ENCODE assay signal across 8 cellular contexts in genomic region chr14:73237219-73237785, GRCh38. TPM values are rescaled to one million over a fixed set of nuclear protein-coding genes. Genes with fewer than 3 reads are reported as not detected.
DNase-seq lines count a peak whose midpoint lies in the region; ATAC-seq, FAIRE-seq and TF ChIP-seq lines count a peak whose summit lies in the region.

Gene PAPLN (plus strand): TSS chr14:73237506. CDS start chr14:73239779, 2,273 bp downstream.

- H3K36me3 ChIP-seq in astrocyte (ENCODE audit: insufficient read depth, low read length) (no peaks in the 10 kb centered on the region), WERI-Rb-1 (no peaks in the 10 kb centered on the region)

- H3K4me3 ChIP-seq in astrocyte (ENCODE audit: insufficient read depth, low read depth, low read length), result peak within 1 kb of the TSS; percentile 56
- H3K4me3 ChIP-seq in WERI-Rb-1 (ENCODE audit: low read depth, low read length), result no peak within 1 kb of the TSS

- peak; percentile 70 for DNase-seq in CD1c-positive myeloid dendritic cell (ENCODE audit: extremely low spot score)
- no peak for DNase-seq in HTR-8/SVneo (ENCODE audit: insufficient read length, low spot score)
- DNase-seq in astrocyte (ENCODE audit: low read depth), result no peak
- peak; percentile 70 for DNase-seq in islet precursor cell
- DNase-seq in stimulated activated naive B cell treated with anti-CD40 and anti-IgM and Interleukin-4, amounts not matched to agents 10 μg/mL and 1 μg/mL and 100 μg/mL, for 72 hours, result no peak
- no peak for DNase-seq in WERI-Rb-1
- DNase-seq in NCI-H226, result no peak

- H3K27me3 ChIP-seq in astrocyte (ENCODE audit: insufficient read depth, low read length) (peaks cover 54% of the 10 kb centered on the region), WERI-Rb-1 (ENCODE audit: insufficient read depth, low read depth, severe bottlenecking) (no peaks in the 10 kb centered on the region)

- H3K79me2 ChIP-seq in astrocyte (ENCODE audit: insufficient read depth, low read length), result no peaks in the 10 kb centered on the region

- H3K4me2 ChIP-seq in astrocyte (ENCODE audit: low read length), result peak within 1 kb of the TSS; percentile 84

- H2AFZ ChIP-seq in astrocyte (ENCODE audit: low read depth, low read length), result peak within 1 kb of the TSS; percentile 51

- no peaks in the 10 kb centered on the region for H3K9me3 Mint-ChIP-seq in astrocyte (ENCODE audit: unreplicated experiment)
- no peaks in the 10 kb centered on the region for H3K9me3 Mint-ChIP-seq in stimulated activated naive B cell treated with anti-CD40 and anti-IgM and Interleukin-4, amounts not matched to agents 10 μg/mL and 1 μg/mL and 100 μg/mL, for 72 hours

- H3K4me1 Mint-ChIP-seq in astrocyte (ENCODE audit: low read depth, unreplicated experiment), result peaks cover 55% of the 10 kb centered on the region
- peaks cover 44 to 65% of the 10 kb centered on the region in 2 donors for H3K4me1 Mint-ChIP-seq in stimulated activated naive B cell treated with anti-CD40 and anti-IgM and Interleukin-4, amounts not matched to agents 10 μg/mL and 1 μg/mL and 100 μg/mL, for 72 hours

- H3K9me3 ChIP-seq in astrocyte (ENCODE audit: insufficient read depth, low read depth, low read length), result no peaks in the 10 kb centered on the region
- no peaks in the 10 kb centered on the region for H3K9me3 ChIP-seq in WERI-Rb-1 (ENCODE audit: severe bottlenecking)

- FAIRE-seq in HTR-8/SVneo (lab: Jason Lieb, UNC) (peak; percentile 92), astrocyte (lab: Jason Lieb, UNC) (no peak)

- ATAC-seq in stimulated activated naive B cell treated with anti-CD40 and anti-IgM and Interleukin-4, amounts not matched to agents 10 μg/mL and 1 μg/mL and 100 μg/mL, for 72 hours (replicated peaks), result peak; percentile 40 to 45
- ATAC-seq in HG03039 (IDR thresholded peaks at IDR 0.05; ENCODE audit: unreplicated experiment), result no peak

- H3K4me3 Mint-ChIP-seq in astrocyte (ENCODE audit: unreplicated experiment), result peak within 1 kb of the TSS; percentile 78
- H3K4me3 Mint-ChIP-seq in stimulated activated naive B cell treated with anti-CD40 and anti-IgM and Interleukin-4, amounts not matched to agents 10 μg/mL and 1 μg/mL and 100 μg/mL, for 72 hours, result peak within 1 kb of the TSS; percentile 79 to 82

- peak within 1 kb of the TSS; percentile 57 for H3K9ac ChIP-seq in astrocyte (ENCODE audit: low read length)

- H3K27me3 Mint-ChIP-seq in astrocyte (ENCODE audit: low read depth, unreplicated experiment), result peaks cover 24% of the 10 kb centered on the region
- peaks cover 70 to 80% of the 10 kb centered on the region in 2 donors for H3K27me3 Mint-ChIP-seq in stimulated activated naive B cell treated with anti-CD40 and anti-IgM and Interleukin-4, amounts not matched to agents 10 μg/mL and 1 μg/mL and 100 μg/mL, for 72 hours

- no peak for TF ChIP-seq CTCF in astrocyte (IDR thresholded peaks at IDR 0.05; ENCODE audit: insufficient read depth, low read depth, low read length)
- no peak for TF ChIP-seq CTCF in WERI-Rb-1 (IDR thresholded peaks at IDR 0.05; ENCODE audit: low read depth, low read length)

- H4K20me1 ChIP-seq in astrocyte (ENCODE audit: insufficient read depth, low read length), result peaks cover 10% of the 10 kb centered on the region

- H3K27ac ChIP-seq in astrocyte (ENCODE audit: low read depth, low read length) (no peak within 1 kb of the TSS), WERI-Rb-1 (no peak within 1 kb of the TSS)

- no peaks in the 10 kb centered on the region for H3K36me3 Mint-ChIP-seq in astrocyte (ENCODE audit: low read depth, unreplicated experiment)
- peaks cover 0 to 4% of the 10 kb centered on the region in 2 donors for H3K36me3 Mint-ChIP-seq in stimulated activated naive B cell treated with anti-CD40 and anti-IgM and Interleukin-4, amounts not matched to agents 10 μg/mL and 1 μg/mL and 100 μg/mL, for 72 hours

- H3K4me1 ChIP-seq in astrocyte (ENCODE audit: insufficient read depth, low read length), result peaks cover 26% of the 10 kb centered on the region

- H3K27ac Mint-ChIP-seq in astrocyte (ENCODE audit: unreplicated experiment), result peak within 1 kb of the TSS; percentile 13
- H3K27ac Mint-ChIP-seq in stimulated activated naive B cell treated with anti-CD40 and anti-IgM and Interleukin-4, amounts not matched to agents 10 μg/mL and 1 μg/mL and 100 μg/mL, for 72 hours, result no peak within 1 kb of the TSS

RNA-seq across cellular contexts. Expression of gene PAPLN, which starts in this region (rescaled TPM):
- total RNA-seq in astrocyte, result 5.0 and 9.1 TPM in 2 replicates

Comparison
In these comparisons a context has a peak if more than half of its experiments do, and no peak if none do; other contexts are left out.
1. DNase-seq: peak in CD1c-positive myeloid dendritic cell (single experiment) and islet precursor cell (single experiment); none in HTR-8/SVneo (single experiment), astrocyte (single experiment), stimulated activated naive B cell treated with anti-CD40 and anti-IgM and Interleukin-4, amounts not matched to agents 10 μg/mL and 1 μg/mL and 100 μg/mL, for 72 hours (single experiment), WERI-Rb-1 (single experiment) and NCI-H226 (single experiment).